Comparison of ENCODE assay signal across 28 cellular contexts in genomic region chr4:135705343-135705742, GRCh38.
"Had no signal": no experiment of that assay in that cellular context is flagged by ENCODE, and none has a peak within 500 bp of the region (broad histone marks: within the 10 kb centered on the region; RNA-seq: fewer than 3 reads in every experiment).

No MANE protein-coding gene starts in this region.

- H3K4me1 ChIP-seq: colonic mucosa, esophagus muscularis mucosa, esophagus squamous epithelium, foreskin keratinocyte, gastrocnemius medialis, gastroesophageal sphincter, heart left ventricle, heart right ventricle had no signal

- ATAC-seq: effector memory CD8-positive, alpha-beta T cell; esophagus mucosa; foreskin keratinocyte; gastrocnemius medialis; gastroesophageal sphincter; heart left ventricle; heart right ventricle had no signal

- H3K27ac ChIP-seq: colonic mucosa, coronary artery, dorsolateral prefrontal cortex, epithelial cell of prostate, esophagus muscularis mucosa, esophagus squamous epithelium, foreskin keratinocyte, gastrocnemius medialis, gastroesophageal sphincter, heart left ventricle, heart right ventricle had no signal

- H3K4me3 ChIP-seq: colonic mucosa, coronary artery, dorsolateral prefrontal cortex, esophagus muscularis mucosa, esophagus squamous epithelium, gastrocnemius medialis, gastroesophageal sphincter, heart left ventricle, heart right ventricle had no signal

- DNase-seq: colonic mucosa; cortex of kidney; dermis blood vessel endothelial cell; dorsolateral prefrontal cortex; effector CD4-positive, alpha-beta T cell; effector CD8-positive, alpha-beta T cell; effector memory CD4-positive, alpha-beta T cell; effector memory CD8-positive, alpha-beta T cell; endodermal cell; erythroblast; esophagus squamous epithelium; foreskin fibroblast; foreskin keratinocyte; foreskin melanocyte; gastrocnemius medialis; glutamatergic neuron; head of caudate nucleus; heart left ventricle; heart right ventricle had no signal

- H3K9me3 ChIP-seq: colonic mucosa, esophagus muscularis mucosa, esophagus squamous epithelium, gastrocnemius medialis, gastroesophageal sphincter, heart left ventricle, heart right ventricle had no signal

- H3K27me3 Mint-ChIP-seq: dendritic cell treated with granulocyte-macrophage colony-stimulating factor and Interleukin-4, amounts not matched to agents 40 ng/mL and 50 ng/mL, for 4 days; effector memory CD8-positive, alpha-beta T cell had no signal

- H3K27me3 ChIP-seq: colonic mucosa, dorsolateral prefrontal cortex, esophagus muscularis mucosa, esophagus squamous epithelium, foreskin keratinocyte, gastrocnemius medialis, gastroesophageal sphincter, heart left ventricle, heart right ventricle had no signal

- H3K9me3 Mint-ChIP-seq: dendritic cell treated with granulocyte-macrophage colony-stimulating factor and Interleukin-4, amounts not matched to agents 40 ng/mL and 50 ng/mL, for 4 days; endodermal cell had no signal

- H3K27ac Mint-ChIP-seq: dendritic cell treated with granulocyte-macrophage colony-stimulating factor and Interleukin-4, amounts not matched to agents 40 ng/mL and 50 ng/mL, for 4 days; effector memory CD8-positive, alpha-beta T cell; endodermal cell had no signal

- H3K36me3 ChIP-seq: colonic mucosa, esophagus muscularis mucosa, esophagus squamous epithelium, gastrocnemius medialis, gastroesophageal sphincter, heart left ventricle, heart right ventricle had no signal

- FAIRE-seq: endometrium, endothelial cell of umbilical vein, frontal cortex had no signal

- H3K4me3 Mint-ChIP-seq: dendritic cell treated with granulocyte-macrophage colony-stimulating factor and Interleukin-4, amounts not matched to agents 40 ng/mL and 50 ng/mL, for 4 days; effector memory CD8-positive, alpha-beta T cell; endodermal cell had no signal

- H3K4me1 Mint-ChIP-seq: endodermal cell had no signal
